ENCODE assay signal across 20 cellular contexts in the genomic region with DNA sequence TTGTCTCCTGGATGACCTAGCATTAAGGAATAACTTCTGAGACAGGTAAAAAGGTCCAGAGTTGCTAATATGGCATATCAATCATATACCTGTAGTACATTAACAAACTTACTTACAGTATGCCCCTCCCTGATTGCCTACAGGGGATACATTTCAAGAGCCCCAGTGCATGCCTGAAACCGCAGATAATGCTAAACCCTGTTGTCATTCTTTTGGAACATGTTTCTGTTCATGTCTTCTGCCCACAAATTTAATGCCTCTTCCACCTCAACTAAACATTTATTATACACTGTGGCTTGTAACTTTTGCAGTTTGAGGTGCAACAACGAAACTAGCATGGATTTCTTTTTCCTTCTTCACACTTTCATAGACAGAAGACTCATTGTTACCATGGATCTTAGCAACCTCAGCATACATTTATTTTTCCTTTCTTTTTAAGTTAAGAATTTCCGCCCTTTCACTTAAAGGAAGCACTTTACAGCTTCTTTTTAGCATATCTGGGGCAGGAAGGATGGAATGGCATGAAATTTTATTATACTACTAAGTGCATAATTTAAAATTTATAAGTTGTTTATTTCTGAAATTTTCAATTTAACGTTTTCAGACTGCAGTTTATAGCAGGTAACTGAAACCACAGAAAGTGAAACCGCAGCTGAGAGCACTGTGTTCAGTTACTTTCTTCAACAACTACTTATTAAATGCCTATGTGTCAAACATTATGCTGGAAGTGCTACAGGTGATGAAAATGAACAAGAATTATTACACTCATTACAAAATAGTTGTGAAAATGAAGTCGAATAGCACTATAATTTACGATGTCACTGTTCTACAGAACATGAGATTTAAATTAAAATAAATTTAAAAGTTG. TPM values are rescaled to one million over a fixed set of nuclear protein-coding genes. Genes with fewer than 3 reads are reported as not detected.
A peak's percentile ranks its signal among the peaks of the same experiment; 100 is the strongest.
DNase-seq lines count a peak whose midpoint lies in the region; ATAC-seq, FAIRE-seq and TF ChIP-seq lines count a peak whose summit lies in the region.
"Had no signal": no experiment of that assay in that cellular context is flagged by ENCODE, and none has a peak within 500 bp of the region (broad histone marks: within the 10 kb centered on the region; RNA-seq: fewer than 3 reads in every experiment).

No MANE protein-coding gene starts in this region.

- peaks cover 45% of the 10 kb centered on the region for H3K27me3 Mint-ChIP-seq in central memory CD8-positive, alpha-beta T cell
- H3K27me3 Mint-ChIP-seq: activated naive CD4-positive, alpha-beta T cell treated with anti-CD3 and anti-CD28 coated beads, Interleukin-2, amount 10 ng/mL, durations not matched to agents 7 days and 5 days had no signal

- no peaks in the 10 kb centered on the region for H3K9me2 ChIP-seq in hepatocyte (replicated peaks; ENCODE audit: insufficient read depth)

- 80% methylated on average over 7 of the region's 7 CpGs for WGBS in hepatocyte (ENCODE audit: low lambda C conversion rate, missing lambda C conversion rate)
- WGBS in sigmoid colon, 2 donors = 61 to 63% methylated on average over 7 of the region's 7 CpGs

- H2AFZ ChIP-seq in hepatocyte = no peak overlapping the region

- FAIRE-seq in GM19239 (lab: Jason Lieb, UNC) = peak; percentile 87

- no peaks in the 10 kb centered on the region for H3K9me3 Mint-ChIP-seq in central memory CD8-positive, alpha-beta T cell
- H3K9me3 Mint-ChIP-seq: activated naive CD4-positive, alpha-beta T cell treated with anti-CD3 and anti-CD28 coated beads, Interleukin-2, amount 10 ng/mL, durations not matched to agents 7 days and 5 days had no signal

- H3K4me1 Mint-ChIP-seq in central memory CD8-positive, alpha-beta T cell = no peaks in the 10 kb centered on the region
- H3K4me1 Mint-ChIP-seq: CD14-positive monocyte had no signal

- no peaks in the 10 kb centered on the region for H3K4me1 ChIP-seq in hepatocyte (ENCODE audit: insufficient read depth)
- no peaks in the 10 kb centered on the region for H3K4me1 ChIP-seq in sigmoid colon
- no peaks in the 10 kb centered on the region for H3K4me1 ChIP-seq in BE2C
- H3K4me1 ChIP-seq in HAP-1 = no peaks in the 10 kb centered on the region

- H3K27ac Mint-ChIP-seq in central memory CD8-positive, alpha-beta T cell (ENCODE audit: low read depth) = no peak overlapping the region
- H3K27ac Mint-ChIP-seq: activated naive CD4-positive, alpha-beta T cell treated with anti-CD3 and anti-CD28 coated beads, Interleukin-2, amount 10 ng/mL, durations not matched to agents 7 days and 5 days had no signal

- H3K4me3 ChIP-seq in hepatocyte = no peak overlapping the region
- no peak overlapping the region for H3K4me3 ChIP-seq in sigmoid colon
- no peak overlapping the region for H3K4me3 ChIP-seq in BE2C (ENCODE audit: low read depth, low read length)
- H3K4me3 ChIP-seq in HAP-1 = no peak overlapping the region
- H3K4me3 ChIP-seq: skin epidermis, thoracic aorta had no signal

- H3K79me2 ChIP-seq in hepatocyte = no peaks in the 10 kb centered on the region

- ATAC-seq in HG02571 (IDR thresholded peaks at IDR 0.05; ENCODE audit: unreplicated experiment) (peak; percentile 74), HG03442 (IDR thresholded peaks at IDR 0.05; ENCODE audit: unreplicated experiment) (peak; percentile 67)
- ATAC-seq in central memory CD8-positive, alpha-beta T cell (replicated peaks; ENCODE audit: extremely low read depth, poor library complexity, severe bottlenecking) = no peak
- ATAC-seq: Panc1 had no signal

- H3K4me3 Mint-ChIP-seq in central memory CD8-positive, alpha-beta T cell = peak overlapping the region; percentile 1
- H3K4me3 Mint-ChIP-seq: activated naive CD4-positive, alpha-beta T cell treated with anti-CD3 and anti-CD28 coated beads, Interleukin-2, amount 10 ng/mL, durations not matched to agents 7 days and 5 days; CD14-positive monocyte had no signal

- no peaks in the 10 kb centered on the region for H4K20me1 ChIP-seq in hepatocyte (ENCODE audit: insufficient read depth, poor library complexity, severe bottlenecking)

- intact Hi-C loops in sigmoid colon (cut with DNase I) = no loop called here

- no peak for TF ChIP-seq EP300 in sigmoid colon (IDR thresholded peaks at IDR 0.05)

- no peak for TF ChIP-seq POLR2A in sigmoid colon (IDR thresholded peaks at IDR 0.05)

- in situ Hi-C loops in HAP-1 (cut with MboI; ENCODE audit: low sequenced_read_pairs) = no loop called here

- no peak overlapping the region for H3K4me2 ChIP-seq in hepatocyte

- H3K36me3 ChIP-seq in hepatocyte (replicated peaks; ENCODE audit: insufficient read depth, low read depth) = no peaks in the 10 kb centered on the region
- H3K36me3 ChIP-seq in sigmoid colon = no peaks in the 10 kb centered on the region
- no peaks in the 10 kb centered on the region for H3K36me3 ChIP-seq in BE2C
- H3K36me3 ChIP-seq in HAP-1 (replicated peaks) = no peaks in the 10 kb centered on the region
- H3K36me3 ChIP-seq: thoracic aorta had no signal

- DNase-seq in GM19239 (ENCODE audit: insufficient read length, low spot score) (no peak), hepatocyte (ENCODE audit: low spot score) (no peak), sigmoid colon (no peak), BE2C (no peak), HAP-1 (ENCODE audit: low spot score in 2 of 2) (no peak)
- no peak for DNase-seq in central memory CD8-positive, alpha-beta T cell (ENCODE audit: low spot score in 2 of 2)
- DNase-seq: activated CD8-positive, alpha-beta memory T cell treated with anti-CD3 and anti-CD28 coated beads for 24 hours; activated naive CD4-positive, alpha-beta T cell treated with anti-CD3 and anti-CD28 coated beads, Interleukin-2, amount 10 ng/mL, durations not matched to agents 7 days and 5 days; caudate nucleus; Kasumi-1; NCI-H2107; T1000 had no signal

- H3K9me3 ChIP-seq in hepatocyte (ENCODE audit: low read depth) = no peaks in the 10 kb centered on the region
- no peaks in the 10 kb centered on the region for H3K9me3 ChIP-seq in sigmoid colon
- no peaks in the 10 kb centered on the region for H3K9me3 ChIP-seq in BE2C
- H3K9me3 ChIP-seq in HAP-1 = no peaks in the 10 kb centered on the region
- H3K9me3 ChIP-seq: thoracic aorta had no signal

- H3K36me3 Mint-ChIP-seq in central memory CD8-positive, alpha-beta T cell (ENCODE audit: insufficient read depth) = no peaks in the 10 kb centered on the region
- H3K36me3 Mint-ChIP-seq: activated naive CD4-positive, alpha-beta T cell treated with anti-CD3 and anti-CD28 coated beads, Interleukin-2, amount 10 ng/mL, durations not matched to agents 7 days and 5 days; CD14-positive monocyte had no signal

- no peak for TF ChIP-seq CTCF in hepatocyte (IDR thresholded peaks at IDR 0.05; ENCODE audit: poor library complexity)
- TF ChIP-seq CTCF in sigmoid colon (IDR thresholded peaks at IDR 0.05) = no peak
- no peak for TF ChIP-seq CTCF in BE2C (IDR thresholded peaks at IDR 0.05; ENCODE audit: low read depth, low read length)

- H3K27ac ChIP-seq in hepatocyte (no peak overlapping the region), sigmoid colon (no peak overlapping the region)
- H3K27ac ChIP-seq: epithelial cell of prostate, skin epidermis, thoracic aorta had no signal

- no peaks in the 10 kb centered on the region for H3K27me3 ChIP-seq in hepatocyte
- no peaks in the 10 kb centered on the region for H3K27me3 ChIP-seq in sigmoid colon
- H3K27me3 ChIP-seq in BE2C = peaks cover 8% of the 10 kb centered on the region; the same call in 1 of the 2 replicates
- H3K27me3 ChIP-seq in HAP-1 (ENCODE audit: low read depth) = no peaks in the 10 kb centered on the region

RNA-seq across cellular contexts. Expression of a gene that starts 25.3 kb away (rescaled TPM):
- total RNA-seq in hepatocyte (11.3 and 12.3 TPM in 2 replicates), sigmoid colon (not detected)
- polyA plus RNA-seq in hepatocyte (4.7 and 5.5 TPM in 2 replicates), sigmoid colon (not detected)
- polyA plus RNA-seq in BE2C (2012; ENCODE audit: insufficient read depth, insufficient read length, low read depth) = not detected
- total RNA-seq: lower leg skin, thoracic aorta had no signal
- polyA plus RNA-seq: CD14-positive monocyte had no signal

Comparison
In these comparisons a context has a peak if more than half of its experiments do, and no peak if none do; other contexts are left out.
1. RNA of a gene that starts 25.3 kb away (total RNA-seq): 11.3 to 12.3 TPM in hepatocyte; not detected in sigmoid colon; every median in the first group is over 10 times any median in the second.